ENCODE assay signal across 8 cellular contexts in genomic region chr19:12564016-12564664, GRCh38. TPM values are rescaled to one million over a fixed set of nuclear protein-coding genes. Genes with fewer than 3 reads are reported as not detected.
DNase-seq lines count a peak whose midpoint lies in the region; ATAC-seq and TF ChIP-seq lines count a peak whose summit lies in the region.

No MANE protein-coding gene starts in this region.

- H3K9me3 ChIP-seq in parathyroid adenoma (ENCODE audit: control insufficient read depth, low read length) (no peaks in the 10 kb centered on the region), tibial nerve (no peaks in the 10 kb centered on the region)

- no peak overlapping the region for H3K4me3 ChIP-seq in parathyroid adenoma (ENCODE audit: low read depth, low read length)
- H3K4me3 ChIP-seq in tibial nerve: no peak overlapping the region

- H3K36me3 Mint-ChIP-seq in activated naive CD4-positive, alpha-beta T cell treated with anti-CD3 and anti-CD28 coated beads, Interleukin-2, amount 10 ng/mL, durations not matched to agents 7 days and 5 days: no peaks in the 10 kb centered on the region

- no peaks in the 10 kb centered on the region for H3K9me3 Mint-ChIP-seq in activated naive CD4-positive, alpha-beta T cell treated with anti-CD3 and anti-CD28 coated beads, Interleukin-2, amount 10 ng/mL, durations not matched to agents 7 days and 5 days

- no peak overlapping the region for H3K4me2 ChIP-seq in parathyroid adenoma (ENCODE audit: low read length)

- H3K27me3 ChIP-seq in parathyroid adenoma (ENCODE audit: control insufficient read depth, insufficient read depth, low read length): no peaks in the 10 kb centered on the region
- no peaks in the 10 kb centered on the region for H3K27me3 ChIP-seq in tibial nerve

- peaks cover 13% of the 10 kb centered on the region for H3K27me3 Mint-ChIP-seq in activated naive CD4-positive, alpha-beta T cell treated with anti-CD3 and anti-CD28 coated beads, Interleukin-2, amount 10 ng/mL, durations not matched to agents 7 days and 5 days

- H3K36me3 ChIP-seq in parathyroid adenoma (ENCODE audit: control insufficient read depth, insufficient read depth, low read length) (no peaks in the 10 kb centered on the region), tibial nerve (no peaks in the 10 kb centered on the region)

- no peak for TF ChIP-seq EP300 in tibial nerve (IDR thresholded peaks at IDR 0.05)

- H3K27ac ChIP-seq in parathyroid adenoma (no peak overlapping the region), tibial nerve (no peak overlapping the region)

- CTCF ChIA-PET in activated naive CD4-positive, alpha-beta T cell treated with anti-CD3 and anti-CD28 coated beads, Interleukin-2, amount 10 ng/mL, durations not matched to agents 7 days and 5 days (lab: Charles Lee): interaction anchor here (0.6 to 2.2 kb wide), 10 partner anchors 11 to 114 kb away, joined by 3 to 35 read pairs (median 3); partner anchors contain the start of genes MAN2B1 and WDR83

- TF ChIP-seq POLR2A in tibial nerve (IDR thresholded peaks at IDR 0.05): no peak

- peak overlapping the region; percentile 7 for H2AFZ ChIP-seq in parathyroid adenoma

- H3K4me1 Mint-ChIP-seq in activated naive CD4-positive, alpha-beta T cell treated with anti-CD3 and anti-CD28 coated beads, Interleukin-2, amount 10 ng/mL, durations not matched to agents 7 days and 5 days: peaks cover 5% of the 10 kb centered on the region

- no peak overlapping the region for H3K9ac ChIP-seq in parathyroid adenoma

- no peaks in the 10 kb centered on the region for H3K79me2 ChIP-seq in parathyroid adenoma

- no peak overlapping the region for H3K27ac Mint-ChIP-seq in activated naive CD4-positive, alpha-beta T cell treated with anti-CD3 and anti-CD28 coated beads, Interleukin-2, amount 10 ng/mL, durations not matched to agents 7 days and 5 days

- ATAC-seq in GM21360 (IDR thresholded peaks at IDR 0.05; ENCODE audit: unreplicated experiment): no peak

- DNase-seq in GM10266 (ENCODE audit: extremely low spot score) (peak; percentile 92), NCI-H1417 treated with DMSO at 0.1 percent for 48 hours (lab: John Stamatoyannopoulos, UW) (peak; percentile 37), SKM-1 treated with dmso at 0.1 percent for 144 hours (lab: John Stamatoyannopoulos, UW; ENCODE audit: unreplicated experiment) (peak; percentile 75), glomerular visceral epithelial cell (ENCODE audit: extremely low spot score) (peak; percentile 80), tibial nerve (ENCODE audit: low spot score in 2 of 2) (peak; percentile 92 to 97)
- peak; percentile 94 for DNase-seq in activated naive CD4-positive, alpha-beta T cell treated with anti-CD3 and anti-CD28 coated beads, Interleukin-2, amount 10 ng/mL, durations not matched to agents 7 days and 5 days

- H3K4me1 ChIP-seq in parathyroid adenoma (no peaks in the 10 kb centered on the region), tibial nerve (peaks cover 0 to 7% (median 2%) of the 10 kb centered on the region in 4 donors)

- WGBS in tibial nerve, 2 donors: 18 to 23% methylated on average over 19 of the region's 19 CpGs

- H3K4me3 Mint-ChIP-seq in activated naive CD4-positive, alpha-beta T cell treated with anti-CD3 and anti-CD28 coated beads, Interleukin-2, amount 10 ng/mL, durations not matched to agents 7 days and 5 days: no peak overlapping the region

- TF ChIP-seq CTCF in GM10266 (IDR thresholded peaks at IDR 0.05; ENCODE audit: control insufficient read depth, insufficient read depth, low read depth, missing control alignments) (peak; percentile 99), parathyroid adenoma (IDR thresholded peaks at IDR 0.05) (peak; percentile 96), tibial nerve (IDR thresholded peaks at IDR 0.05) (peak; percentile 83 to 95 (median 94))

RNA-seq across cellular contexts. Expression of gene ZNF564, which starts 12.9 kb away (rescaled TPM):
- 10 to 100 TPM; 12.0 to 20.6 (median 14.7) TPM for total RNA-seq in tibial nerve

RNA-seq across cellular contexts. Expression of gene ZNF490, which starts 46.5 kb away (rescaled TPM):
- 1 to 10 TPM; 3.1 to 6.7 (median 4.8) TPM for total RNA-seq in tibial nerve

RNA-seq across cellular contexts. Expression of gene ZNF791, which starts 46.6 kb away (rescaled TPM):
- 10 to 100 TPM; 36.1 to 38.7 (median 37.6) TPM for total RNA-seq in tibial nerve

Comparison
In these comparisons a context has a peak if more than half of its experiments do, and no peak if none do; other contexts are left out.
1. DNase-seq: peak in every context shown above with its lines; median percentile 94 in tibial nerve; 94 in activated naive CD4-positive, alpha-beta T cell treated with anti-CD3 and anti-CD28 coated beads, Interleukin-2, amount 10 ng/mL, durations not matched to agents 7 days and 5 days; 92 in GM10266; 80 in glomerular visceral epithelial cell; 75 in SKM-1 treated with dmso at 0.1 percent for 144 hours; 37 in NCI-H1417 treated with DMSO at 0.1 percent for 48 hours.